In the genomic region with DNA sequence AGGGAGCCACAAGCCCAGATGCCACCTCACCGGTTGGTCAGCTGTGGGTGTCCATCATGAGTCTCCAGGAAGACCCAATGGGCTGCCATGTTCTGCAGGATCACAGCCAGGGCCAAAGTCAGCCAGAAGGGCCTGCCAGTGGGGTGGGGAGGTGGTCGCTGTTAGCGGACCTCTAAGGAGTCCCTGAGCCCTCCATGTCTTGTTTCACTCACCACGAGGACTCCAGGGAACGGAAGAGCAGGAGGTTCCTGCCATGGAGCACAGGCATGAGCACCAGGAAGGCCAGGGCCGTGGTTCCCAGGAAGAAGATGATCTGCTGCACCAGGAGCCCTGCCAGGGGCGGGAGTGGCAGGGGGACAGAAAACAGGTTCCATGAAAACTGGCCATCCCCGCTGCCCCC, we compare ENCODE assay signal across 24 cellular contexts. TPM values are rescaled to one million over a fixed set of nuclear protein-coding genes. Genes with fewer than 3 reads are reported as not detected.
A peak's percentile ranks its signal among the peaks of the same experiment; 100 is the strongest.
DNase-seq lines count a peak whose midpoint lies in the region; ATAC-seq, FAIRE-seq and TF ChIP-seq lines count a peak whose summit lies in the region.
"Had no signal": no experiment of that assay in that cellular context is flagged by ENCODE, and none has a peak within 500 bp of the region (broad histone marks: within the 10 kb centered on the region; RNA-seq: fewer than 3 reads in every experiment).

No MANE protein-coding gene starts in this region.

- H3K4me1 Mint-ChIP-seq in glutamatergic neuron (ENCODE audit: low read depth, unreplicated experiment): peaks cover 30% of the 10 kb centered on the region
- H3K4me1 Mint-ChIP-seq in neural crest cell: peaks cover 27% of the 10 kb centered on the region
- H3K4me1 Mint-ChIP-seq: CD8-positive, alpha-beta memory T cell; IgD-negative memory B cell had no signal

- no peak overlapping the region for H3K9ac ChIP-seq in smooth muscle cell (ENCODE audit: low read depth)

- TF ChIP-seq CTCF in right atrium auricular region (IDR thresholded peaks at IDR 0.05) (no peak), glutamatergic neuron (IDR thresholded peaks at IDR 0.05; ENCODE audit: partially characterized antibody, unreplicated experiment) (no peak), neural crest cell (conservative IDR thresholded peaks at IDR 0.05) (no peak), smooth muscle cell (IDR thresholded peaks at IDR 0.05; ENCODE audit: borderline replicate concordance, insufficient read depth, poor library complexity, severe bottlenecking) (no peak), breast epithelium (IDR thresholded peaks at IDR 0.05) (no peak)

- no peak overlapping the region for H3K4me3 ChIP-seq in right atrium auricular region
- no peak overlapping the region for H3K4me3 ChIP-seq in smooth muscle cell
- H3K4me3 ChIP-seq in breast epithelium: no peak overlapping the region

- H3K9me3 ChIP-seq in right atrium auricular region (no peaks in the 10 kb centered on the region), smooth muscle cell (replicated peaks; ENCODE audit: low read depth) (no peaks in the 10 kb centered on the region), breast epithelium (no peaks in the 10 kb centered on the region)

- H3K36me3 Mint-ChIP-seq in glutamatergic neuron (ENCODE audit: unreplicated experiment) (no peaks in the 10 kb centered on the region), neural crest cell (ENCODE audit: low read depth) (no peaks in the 10 kb centered on the region)
- H3K36me3 Mint-ChIP-seq: CD8-positive, alpha-beta memory T cell had no signal

- 96% methylated on average over 8 of the region's 8 CpGs for WGBS in smooth muscle cell (ENCODE audit: low lambda C conversion rate)

- no peak for FAIRE-seq in frontal cortex (lab: Jason Lieb, UNC)
- FAIRE-seq: H1 had no signal

- H3K9me3 Mint-ChIP-seq in glutamatergic neuron (ENCODE audit: unreplicated experiment) (peaks cover 11% of the 10 kb centered on the region), neural crest cell (no peaks in the 10 kb centered on the region)
- H3K9me3 Mint-ChIP-seq: CD8-positive, alpha-beta memory T cell; IgD-negative memory B cell had no signal

- H3K36me3 ChIP-seq in right atrium auricular region: no peaks in the 10 kb centered on the region
- no peaks in the 10 kb centered on the region for H3K36me3 ChIP-seq in smooth muscle cell (ENCODE audit: low read depth)
- no peaks in the 10 kb centered on the region for H3K36me3 ChIP-seq in breast epithelium

- H3K27ac Mint-ChIP-seq in glutamatergic neuron (ENCODE audit: unreplicated experiment): peak overlapping the region; percentile 70
- no peak overlapping the region for H3K27ac Mint-ChIP-seq in neural crest cell (ENCODE audit: unreplicated experiment)
- H3K27ac Mint-ChIP-seq: CD8-positive, alpha-beta memory T cell; IgD-negative memory B cell had no signal

- H3K27ac ChIP-seq in right atrium auricular region: no peak overlapping the region
- H3K27ac ChIP-seq in smooth muscle cell (ENCODE audit: low read depth): peak overlapping the region; percentile 25
- H3K27ac ChIP-seq in breast epithelium: no peak overlapping the region
- H3K27ac ChIP-seq: 22Rv1, C4-2B, RWPE1 had no signal

- no peaks in the 10 kb centered on the region for H3K79me2 ChIP-seq in smooth muscle cell (ENCODE audit: low read depth)

- ATAC-seq in Right ventricle myocardium inferior: no peak

- no peak overlapping the region for H3K4me2 ChIP-seq in smooth muscle cell

- DNase-seq in Right ventricle myocardium inferior (ENCODE audit: missing footprints) (peak; percentile 40), right atrium auricular region (ENCODE audit: low spot score) (no peak), glutamatergic neuron (peak; percentile 8), neural crest cell (ENCODE audit: low read depth, low spot score) (no peak), smooth muscle cell (lab: John Stamatoyannopoulos, UW; ENCODE audit: unreplicated experiment) (no peak), frontal cortex (ENCODE audit: low spot score in 2 of 2) (no peak), breast epithelium (ENCODE audit: low spot score in 2 of 2) (no peak), medulla oblongata (ENCODE audit: extremely low spot score) (no peak)
- DNase-seq: Calu3; CD8-positive, alpha-beta memory T cell; DMS153; NCI-H1105; NCI-H146; NCI-H2029 treated with DMSO at 0.1 percent for 48 hours; NCI-H226; NCI-H524; NCI-H774; NK-92 treated with Interleukin-12 subunit alpha and Interleukin-12 subunit beta, amount 100 ng/mL, for 24 hours had no signal

- peaks cover 0 to 38% of the 10 kb centered on the region in 2 donors for H3K4me1 ChIP-seq in right atrium auricular region
- H3K4me1 ChIP-seq in smooth muscle cell (ENCODE audit: low read depth): peaks cover 6% of the 10 kb centered on the region
- peaks cover 18 to 25% of the 10 kb centered on the region in 2 donors for H3K4me1 ChIP-seq in breast epithelium

- no peak for TF ChIP-seq POLR2A in breast epithelium (IDR thresholded peaks at IDR 0.05)

- H4K20me1 ChIP-seq in smooth muscle cell (ENCODE audit: low read depth): no peaks in the 10 kb centered on the region

- H2AFZ ChIP-seq in smooth muscle cell (ENCODE audit: low read depth): no peak overlapping the region

- no peaks in the 10 kb centered on the region for H3K27me3 ChIP-seq in right atrium auricular region
- H3K27me3 ChIP-seq in smooth muscle cell (ENCODE audit: low read depth): no peaks in the 10 kb centered on the region
- no peaks in the 10 kb centered on the region for H3K27me3 ChIP-seq in breast epithelium

- H3K27me3 Mint-ChIP-seq in glutamatergic neuron (ENCODE audit: unreplicated experiment) (peaks cover 15% of the 10 kb centered on the region), neural crest cell (ENCODE audit: low read depth) (no peaks in the 10 kb centered on the region)

- no peak overlapping the region for H3K4me3 Mint-ChIP-seq in glutamatergic neuron (ENCODE audit: unreplicated experiment)
- peak overlapping the region; percentile 41 for H3K4me3 Mint-ChIP-seq in neural crest cell
- H3K4me3 Mint-ChIP-seq: CD8-positive, alpha-beta memory T cell; IgD-negative memory B cell had no signal

- H3F3A ChIP-seq in smooth muscle cell (ENCODE audit: low read depth): peaks cover 36% of the 10 kb centered on the region

- intact Hi-C loops in Right ventricle myocardium inferior (cut with DNase I) (no loop called here), breast epithelium (cut with DNase I; ENCODE audit: low total_unique reads) (no loop called here)

RNA-seq across cellular contexts. Expression of a gene that starts 8.6 kb away (rescaled TPM):
- total RNA-seq in Right ventricle myocardium inferior (13.8 TPM), right atrium auricular region (10 to 100 TPM; 51.9 to 59.9 TPM), glutamatergic neuron (ENCODE audit: unreplicated experiment) (1.2 TPM), neural crest cell (1.5 and 2.6 TPM in 2 replicates), smooth muscle cell (67.3 and 119 TPM in 2 replicates), frontal cortex (12.6 TPM), breast epithelium (10 to 100 TPM; 49.2 to 88.0 (median 71.8) TPM)
- 93.3 and 130 TPM in 2 replicates for polyA plus RNA-seq in smooth muscle cell
- total RNA-seq: Calu3; CD8-positive, alpha-beta memory T cell had no signal
- polyA plus RNA-seq: CD8-positive, alpha-beta memory T cell; IgD-negative memory B cell had no signal

RNA-seq across cellular contexts. Expression of a gene that starts 20.5 kb away (rescaled TPM):
- total RNA-seq in Right ventricle myocardium inferior (not detected), right atrium auricular region (under 1 TPM; 0.22 to 0.55 TPM), glutamatergic neuron (ENCODE audit: unreplicated experiment) (8.4 TPM), neural crest cell (138 and 146 TPM in 2 replicates), smooth muscle cell (111 and 124 TPM in 2 replicates), frontal cortex (3.7 TPM), breast epithelium (1 to 10 TPM in 1 of 3 donors, under 1 TPM in 1, not detected in 1; 0.98 to 1.0 TPM)
- polyA plus RNA-seq in smooth muscle cell: 237 and 253 TPM in 2 replicates
- total RNA-seq: CD8-positive, alpha-beta memory T cell had no signal
- polyA plus RNA-seq: CD8-positive, alpha-beta memory T cell; IgD-negative memory B cell had no signal

RNA-seq across cellular contexts. Expression of a gene that starts 51.7 kb away (rescaled TPM):
- total RNA-seq in Right ventricle myocardium inferior: 1.3 TPM
- total RNA-seq in right atrium auricular region: 1 to 10 TPM in 1 of 2 donors, under 1 TPM in 1; 0.31 to 2.6 TPM
- 21.1 TPM for total RNA-seq in glutamatergic neuron (ENCODE audit: unreplicated experiment)
- 9.6 and 10.9 TPM in 2 replicates for total RNA-seq in neural crest cell
- 3.8 and 5.2 TPM in 2 replicates for total RNA-seq in smooth muscle cell
- 2.0 and 3.0 TPM in 2 replicates for polyA plus RNA-seq in smooth muscle cell
- 113 TPM for total RNA-seq in frontal cortex
- under 1 TPM in 2 of 3 donors, not detected in 1; 0.48 to 0.88 TPM for total RNA-seq in breast epithelium
- total RNA-seq: Calu3; CD8-positive, alpha-beta memory T cell; G401 had no signal
- polyA plus RNA-seq: CD8-positive, alpha-beta memory T cell; IgD-negative memory B cell had no signal

RNA-seq across cellular contexts. Expression of a gene that starts 54.0 kb away (rescaled TPM):
- not detected for total RNA-seq in Right ventricle myocardium inferior
- not detected for total RNA-seq in right atrium auricular region
- 0.49 TPM for total RNA-seq in glutamatergic neuron (ENCODE audit: unreplicated experiment)
- total RNA-seq in neural crest cell: 15.1 and 15.6 TPM in 2 replicates
- 2.1 and 3.8 TPM in 2 replicates for total RNA-seq in smooth muscle cell
- 5.8 and 10.0 TPM in 2 replicates for polyA plus RNA-seq in smooth muscle cell
- 0.41 TPM for total RNA-seq in frontal cortex
- total RNA-seq in breast epithelium: under 1 TPM in 1 of 3 donors, not detected in 2; 0.33 TPM
- total RNA-seq: CD8-positive, alpha-beta memory T cell had no signal
- polyA plus RNA-seq: CD8-positive, alpha-beta memory T cell; IgD-negative memory B cell had no signal

Comparison
In these comparisons a context has a peak if more than half of its experiments do, and no peak if none do; other contexts are left out.
1. DNase-seq: peak in Right ventricle myocardium inferior (single experiment) and glutamatergic neuron (single experiment); none in right atrium auricular region (single experiment), neural crest cell (single experiment), smooth muscle cell (single experiment), frontal cortex (0 of 2), breast epithelium (0 of 2) and medulla oblongata (single experiment).
2. RNA of a gene that starts 20.5 kb away (total RNA-seq): 138 to 146 TPM in neural crest cell and 111 to 124 TPM in smooth muscle cell; 8.4 TPM in glutamatergic neuron (single experiment), 3.7 TPM in frontal cortex (single experiment), 0.98 to 1.0 TPM in breast epithelium, 0.22 to 0.55 TPM in right atrium auricular region and not detected in Right ventricle myocardium inferior (single experiment); every median in the first group is over 10 times any median in the second.